17 cellular contexts compared by ENCODE assay signal in genomic region chr11:10502770-10503169, GRCh38. TPM values are rescaled to one million over a fixed set of nuclear protein-coding genes. Genes with fewer than 3 reads are reported as not detected.
A peak's percentile ranks its signal among the peaks of the same experiment; 100 is the strongest.
DNase-seq lines count a peak whose midpoint lies in the region; ATAC-seq and TF ChIP-seq lines count a peak whose summit lies in the region.
"Had no signal": no experiment of that assay in that cellular context is flagged by ENCODE, and none has a peak within 500 bp of the region (broad histone marks: within the 10 kb centered on the region; RNA-seq: fewer than 3 reads in every experiment).

No MANE protein-coding gene starts in this region.

- TF ChIP-seq POLR2A in Peyer's patch (IDR thresholded peaks at IDR 0.05) = no peak

- H3K4me3 ChIP-seq in left ventricle myocardium inferior = no peak overlapping the region
- no peak overlapping the region for H3K4me3 ChIP-seq in Peyer's patch
- H3K4me3 ChIP-seq in upper lobe of right lung = no peak overlapping the region
- H3K4me3 ChIP-seq: GM23248 had no signal

- no peak overlapping the region for H3K27ac ChIP-seq in left ventricle myocardium inferior (replicated peaks)
- H3K27ac ChIP-seq in Peyer's patch = peak overlapping the region in 3 of 4 donors; percentile 5 to 32 (median 31)
- H3K27ac ChIP-seq in upper lobe of right lung = peak overlapping the region; percentile 6
- H3K27ac ChIP-seq: GM23248, parathyroid adenoma had no signal

- no peak for TF ChIP-seq CTCF in left ventricle myocardium inferior (IDR thresholded peaks at IDR 0.05; ENCODE audit: borderline replicate concordance)
- TF ChIP-seq CTCF in Peyer's patch (IDR thresholded peaks at IDR 0.05) = no peak
- no peak for TF ChIP-seq CTCF in upper lobe of right lung (IDR thresholded peaks at IDR 0.05)

- no peaks in the 10 kb centered on the region for H3K27me3 ChIP-seq in left ventricle myocardium inferior (ENCODE audit: low read depth)
- H3K27me3 ChIP-seq in Peyer's patch = no peaks in the 10 kb centered on the region
- H3K27me3 ChIP-seq in upper lobe of right lung = no peaks in the 10 kb centered on the region

- ATAC-seq in Right ventricle myocardium superior (ENCODE audit: poor library complexity) = peak; percentile 68
- ATAC-seq in left lobe of liver = peak; percentile 44
- ATAC-seq in upper lobe of right lung = peak; percentile 72

- DNase-seq in Right ventricle myocardium superior = no peak
- no peak for DNase-seq in left ventricle myocardium inferior
- DNase-seq in Peyer's patch = peak in 1 of 3 donors; percentile 49
- DNase-seq in left lobe of liver (ENCODE audit: low spot score) = no peak
- no peak for DNase-seq in upper lobe of right lung
- no peak for DNase-seq in NCI-H2227 (lab: John Stamatoyannopoulos, UW; ENCODE audit: unreplicated experiment)
- no peak for DNase-seq in stimulated activated CD4-positive, alpha-beta T cell treated with anti-CD3 and anti-CD28 coated beads, Interleukin-2, amount 100 ng/mL, for 48 hours
- DNase-seq in cerebellar nuclear complex (lab: John Stamatoyannopoulos, UW) = no peak
- DNase-seq: cortex of kidney; DMS53; GM23248; kidney; NCI-H2081 treated with DMSO at 0.1 percent for 48 hours; NCI-H69; SHP77; stimulated activated CD4-positive, alpha-beta T cell treated with anti-CD3 and anti-CD28 coated beads, Interleukin-12 subunit alpha, Interleukin-12 subunit beta, amount 100 ng/mL, for 4 hours had no signal

- H3K4me1 ChIP-seq in left ventricle myocardium inferior (no peaks in the 10 kb centered on the region), Peyer's patch (no peaks in the 10 kb centered on the region), upper lobe of right lung (peaks cover 6% of the 10 kb centered on the region)
- H3K4me1 ChIP-seq: parathyroid adenoma had no signal

- H3K36me3 ChIP-seq in left ventricle myocardium inferior (peaks cover 8% of the 10 kb centered on the region), Peyer's patch (peaks cover 0 to 40% (median 0%) of the 10 kb centered on the region in 3 donors), upper lobe of right lung (peaks cover 14% of the 10 kb centered on the region)

- H3K9me3 ChIP-seq in left ventricle myocardium inferior (replicated peaks) = no peaks in the 10 kb centered on the region
- no peaks in the 10 kb centered on the region for H3K9me3 ChIP-seq in Peyer's patch
- H3K9me3 ChIP-seq in upper lobe of right lung = no peaks in the 10 kb centered on the region

- intact Hi-C loops in Right ventricle myocardium superior (cut with DNase I) = no loop called here
- intact Hi-C loops in left ventricle myocardium inferior (cut with micrococcal nuclease) = no loop called here
- intact Hi-C loops in upper lobe of right lung (cut with DNase I) = no loop called here

RNA-seq across cellular contexts. Expression of gene RNF141, which starts 38.2 kb away (rescaled TPM):
- total RNA-seq in Right ventricle myocardium superior (41.4 TPM), left ventricle myocardium inferior (39.2 TPM), Peyer's patch (10 to 100 TPM; 28.1 to 35.1 (median 33.5) TPM), left lobe of liver (16.9 TPM), upper lobe of right lung (50.0 TPM)

RNA-seq across cellular contexts. Expression of gene AMPD3, which starts 47.7 kb away (rescaled TPM):
- total RNA-seq in Right ventricle myocardium superior (2.6 TPM), left ventricle myocardium inferior (3.4 TPM), Peyer's patch (10 to 100 TPM; 12.4 to 28.9 (median 17.6) TPM), left lobe of liver (1.4 TPM), upper lobe of right lung (11.6 TPM)
